Comparison of ENCODE assay signal across 8 cellular contexts in the genomic region with DNA sequence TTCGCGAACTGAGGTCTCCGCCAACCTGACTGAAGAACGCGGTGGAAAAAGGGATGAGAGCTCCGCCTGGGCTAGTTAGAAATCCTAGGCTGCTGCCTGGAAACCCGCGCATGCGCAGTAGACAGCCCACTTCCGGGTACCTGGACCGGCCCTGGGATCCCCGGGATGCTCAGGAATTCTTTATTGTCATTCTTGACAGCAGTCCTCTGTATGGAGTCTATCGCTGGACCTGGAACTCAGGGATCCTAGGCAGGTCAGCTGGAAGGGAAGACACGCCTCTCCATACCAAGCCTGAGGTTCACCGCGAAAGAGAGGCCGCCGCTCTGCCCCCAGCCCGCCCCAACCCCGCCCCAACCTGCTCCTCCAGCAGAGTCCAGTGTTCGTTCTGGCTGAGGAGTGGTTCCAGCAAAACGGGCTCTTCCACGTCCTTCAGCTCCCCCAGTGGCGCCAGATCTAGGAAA.
DNase-seq lines count a peak whose midpoint lies in the region; ATAC-seq and TF ChIP-seq lines count a peak whose summit lies in the region.

No MANE protein-coding gene starts in this region.

- H3K27me3 ChIP-seq in WERI-Rb-1 (ENCODE audit: insufficient read depth, low read depth, severe bottlenecking) (peaks cover 4% of the 10 kb centered on the region), SJCRH30 (no peaks in the 10 kb centered on the region), neuronal stem cell (ENCODE audit: control insufficient read depth in 3 of 3, insufficient read depth in 3 of 3, low read depth in 1 of 3, low read length in 3 of 3) (no peaks in the 10 kb centered on the region)

- no peak overlapping the region for H2BK120ac ChIP-seq in neuronal stem cell (ENCODE audit: low read depth, low read length)

- no peaks in the 10 kb centered on the region for H3K79me1 ChIP-seq in neuronal stem cell (ENCODE audit: low read depth, low read length)

- no peak overlapping the region for H3K4me2 ChIP-seq in neuronal stem cell (ENCODE audit: insufficient read depth, low read length, poor library complexity, severe bottlenecking)

- H3K4me1 ChIP-seq in SJCRH30: no peaks in the 10 kb centered on the region
- no peaks in the 10 kb centered on the region for H3K4me1 ChIP-seq in neuronal stem cell (ENCODE audit: control insufficient read depth in 2 of 2, insufficient read depth in 1 of 2, low read depth in 1 of 2, low read length in 2 of 2)

- no peak overlapping the region for H2AFZ ChIP-seq in neuronal stem cell (ENCODE audit: low read length)

- DNase-seq in WERI-Rb-1 (peak; percentile 95), naive B cell (no peak), SJCRH30 (no peak), SKM-1 (lab: John Stamatoyannopoulos, UW; ENCODE audit: unreplicated experiment) (no peak), neuronal stem cell (ENCODE audit: low spot score) (no peak)
- DNase-seq in central memory CD4-positive, alpha-beta T cell: no peak

- peaks cover 3% of the 10 kb centered on the region for H3K9me3 ChIP-seq in WERI-Rb-1 (ENCODE audit: severe bottlenecking)
- no peaks in the 10 kb centered on the region for H3K9me3 ChIP-seq in SJCRH30 (replicated peaks)
- peaks cover 4 to 13% of the 10 kb centered on the region in 2 donors for H3K9me3 ChIP-seq in neuronal stem cell (replicated peaks in 1 of 2; ENCODE audit: control insufficient read depth in 2 of 2, insufficient read depth in 1 of 2, low read depth in 1 of 2, low read length in 2 of 2)

- no peak overlapping the region for H3K23ac ChIP-seq in neuronal stem cell (ENCODE audit: low read depth, low read length, poor library complexity)

- H3K36me3 Mint-ChIP-seq in IgD-negative memory B cell (peaks cover 1% of the 10 kb centered on the region), naive B cell (peaks cover 5 to 32% of the 10 kb centered on the region in 2 donors)

- H3K36me3 ChIP-seq in WERI-Rb-1 (no peaks in the 10 kb centered on the region), SJCRH30 (no peaks in the 10 kb centered on the region), neuronal stem cell (replicated peaks in 1 of 2; ENCODE audit: control insufficient read depth in 2 of 2, insufficient read depth in 2 of 2, low read length in 2 of 2) (no peaks in the 10 kb centered on the region)

- no peaks in the 10 kb centered on the region for H3K27me3 Mint-ChIP-seq in IgD-negative memory B cell
- no peaks in the 10 kb centered on the region for H3K27me3 Mint-ChIP-seq in naive B cell

- H3K27ac Mint-ChIP-seq in IgD-negative memory B cell (no peak overlapping the region), naive B cell (no peak overlapping the region)

- H2AK5ac ChIP-seq in neuronal stem cell (ENCODE audit: low read depth, low read length): no peak overlapping the region

- ATAC-seq in naive B cell (ENCODE audit: low read depth in 2 of 2): peak in 1 of 2 donors; percentile 48

- H2BK15ac ChIP-seq in neuronal stem cell (ENCODE audit: low read length): no peak overlapping the region

- no peak overlapping the region for H3K14ac ChIP-seq in neuronal stem cell (ENCODE audit: low read length)

- H3K27ac ChIP-seq in WERI-Rb-1: no peak overlapping the region
- H3K27ac ChIP-seq in SJCRH30: no peak overlapping the region
- no peak overlapping the region for H3K27ac ChIP-seq in neuronal stem cell (replicated peaks; ENCODE audit: low read length)

- no peak for TF ChIP-seq CTCF in WERI-Rb-1 (IDR thresholded peaks at IDR 0.05; ENCODE audit: low read depth, low read length)

- no peak overlapping the region for H4K91ac ChIP-seq in neuronal stem cell (ENCODE audit: low read depth, low read length, poor library complexity)

- no peak overlapping the region for H3K9ac ChIP-seq in neuronal stem cell (ENCODE audit: low read depth, low read length, poor library complexity)

- H3K4me3 ChIP-seq in GM08714 (ENCODE audit: low read length) (peak overlapping the region; percentile 16; the same call in 1 of the 2 replicates), WERI-Rb-1 (ENCODE audit: low read depth, low read length) (peak overlapping the region; percentile 36), SJCRH30 (no peak overlapping the region), neuronal stem cell (ENCODE audit: low read length in 2 of 2) (peak overlapping the region in 1 of 2 donors; percentile 1)

- no peak overlapping the region for H4K8ac ChIP-seq in neuronal stem cell (ENCODE audit: low read depth, low read length)

- H3K4ac ChIP-seq in neuronal stem cell (ENCODE audit: low read length): no peak overlapping the region

- H2BK5ac ChIP-seq in neuronal stem cell (ENCODE audit: low read length): no peak overlapping the region

- H2BK12ac ChIP-seq in neuronal stem cell (ENCODE audit: low read length): no peak overlapping the region

- peaks cover 10 to 21% (median 16%) of the 10 kb centered on the region in 3 donors for H3K9me3 Mint-ChIP-seq in IgD-negative memory B cell
- peaks cover 14 to 43% (median 36%) of the 10 kb centered on the region in 7 donors for H3K9me3 Mint-ChIP-seq in naive B cell

- H3K18ac ChIP-seq in neuronal stem cell (ENCODE audit: low read length): no peak overlapping the region

- H3K4me3 Mint-ChIP-seq in IgD-negative memory B cell (peak overlapping the region; percentile 68 to 80 (median 75)), naive B cell (peak overlapping the region; percentile 29 to 87 (median 55))

- peaks cover 0 to 1% (median 0%) of the 10 kb centered on the region in 3 donors for H3K4me1 Mint-ChIP-seq in IgD-negative memory B cell
- peaks cover 0 to 12% (median 6%) of the 10 kb centered on the region in 3 donors for H3K4me1 Mint-ChIP-seq in naive B cell

- no CpG with 5 or more reads among the region's 24 CpGs for WGBS in neuronal stem cell (ENCODE audit: extremely low coverage in 2 of 2, insufficient read length in 2 of 2, insufficient replicate concordance in 1 of 2), 2 donors
